ENCODE assay signal across 8 cellular contexts in the genomic region with DNA sequence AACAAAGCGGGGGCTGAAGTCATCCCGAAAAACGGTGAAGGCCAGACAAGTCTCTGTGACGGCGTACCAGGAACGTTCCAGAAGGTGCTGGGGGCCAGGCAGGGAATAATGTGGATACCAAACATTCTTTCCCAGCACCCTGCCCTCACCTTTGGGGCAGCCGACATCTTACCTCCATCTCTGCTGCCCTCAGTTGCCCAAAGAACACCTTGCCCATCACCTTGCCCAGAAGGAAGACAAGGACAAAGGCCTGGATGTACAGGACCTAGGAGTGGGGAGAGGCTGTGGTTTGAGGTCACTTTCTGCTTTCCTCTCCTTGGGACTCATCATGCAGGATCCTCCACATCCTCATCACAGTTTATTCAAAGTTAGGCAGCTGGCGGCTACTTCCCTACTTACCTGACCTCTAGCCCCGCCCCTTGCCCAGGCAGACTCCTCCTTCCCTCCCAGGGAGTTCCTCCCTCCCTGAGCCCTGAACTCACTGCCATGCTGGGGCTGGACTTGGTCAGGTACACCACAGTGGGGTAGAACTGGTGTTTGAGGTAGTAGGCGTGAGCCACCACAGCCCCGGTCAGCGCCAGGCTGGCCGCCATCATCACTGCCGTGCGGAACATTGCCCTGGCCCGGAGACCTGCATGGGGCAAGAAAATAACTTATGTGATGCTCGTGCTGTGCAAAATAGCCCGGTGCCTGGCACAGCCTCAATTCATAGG. TPM values are rescaled to one million over a fixed set of nuclear protein-coding genes. Genes with fewer than 3 reads are reported as not detected.
DNase-seq lines count a peak whose midpoint lies in the region; ATAC-seq and TF ChIP-seq lines count a peak whose summit lies in the region.

No MANE protein-coding gene starts in this region.

- no peak for ATAC-seq in HG02870 (IDR thresholded peaks at IDR 0.05; ENCODE audit: unreplicated experiment)
- no peak for ATAC-seq in GM18909 (IDR thresholded peaks at IDR 0.05; ENCODE audit: poor library complexity, unreplicated experiment)

- intact Hi-C loops in prostate gland (cut with DNase I), result no loop called here

- H3K9me3 ChIP-seq in MM.1S (replicated peaks; ENCODE audit: insufficient read depth, low read length), result no peaks in the 10 kb centered on the region
- H3K9me3 ChIP-seq in prostate gland, result no peaks in the 10 kb centered on the region

- H3K27me3 Mint-ChIP-seq in activated T-cell treated with anti-CD3 and anti-CD28 coated beads, Interleukin-2, amount 50 U/mL, for 24 hours, result no peaks in the 10 kb centered on the region

- peaks cover 15% of the 10 kb centered on the region for H3K36me3 ChIP-seq in MM.1S (replicated peaks; ENCODE audit: insufficient read depth, low read length)
- H3K36me3 ChIP-seq in prostate gland, result peaks cover 21 to 28% of the 10 kb centered on the region in 2 donors

- peak overlapping the region; percentile 97 for H3K27ac ChIP-seq in MM.1S (ENCODE audit: low read length)
- peak overlapping the region; percentile 98 for H3K27ac ChIP-seq in prostate gland

- H3F3A ChIP-seq in MM.1S (ENCODE audit: insufficient read depth, low read length), result peaks cover 48% of the 10 kb centered on the region

- H3K9ac ChIP-seq in MM.1S (ENCODE audit: low read length), result peak overlapping the region; percentile 99

- peak overlapping the region; percentile 99 for H3K27ac Mint-ChIP-seq in activated T-cell treated with anti-CD3 and anti-CD28 coated beads, Interleukin-2, amount 50 U/mL, for 24 hours

- DNase-seq in MM.1S (peak; percentile 89), germinal center (ENCODE audit: low spot score) (peak; percentile 84), prostate gland (ENCODE audit: low spot score) (no peak), cerebellar cortex (ENCODE audit: low spot score) (no peak)
- peak; percentile 73 for DNase-seq in activated T-cell treated with anti-CD3 and anti-CD28 coated beads, Interleukin-2, amount 50 U/mL, for 24 hours

- WGBS in prostate gland, result 34% methylated on average over 18 of the region's 18 CpGs

- H3K4me1 ChIP-seq in MM.1S (ENCODE audit: low read length), result peaks cover 15% of the 10 kb centered on the region
- peaks cover 7% of the 10 kb centered on the region for H3K4me1 ChIP-seq in prostate gland (replicated peaks)

- H3K4me1 Mint-ChIP-seq in activated T-cell treated with anti-CD3 and anti-CD28 coated beads, Interleukin-2, amount 50 U/mL, for 24 hours (ENCODE audit: low read depth), result peaks cover 33% of the 10 kb centered on the region

- no peaks in the 10 kb centered on the region for H4K20me1 ChIP-seq in MM.1S (ENCODE audit: insufficient read depth, low read length)

- H3K36me3 Mint-ChIP-seq in activated T-cell treated with anti-CD3 and anti-CD28 coated beads, Interleukin-2, amount 50 U/mL, for 24 hours (ENCODE audit: low read depth), result peaks cover 73% of the 10 kb centered on the region

- peaks cover 65% of the 10 kb centered on the region for H3K79me2 ChIP-seq in MM.1S (ENCODE audit: low read length)

- no peaks in the 10 kb centered on the region for H3K9me2 ChIP-seq in MM.1S (replicated peaks; ENCODE audit: insufficient read depth, low read length)

- H2AFZ ChIP-seq in MM.1S (ENCODE audit: low read length), result no peak overlapping the region

- no peak for TF ChIP-seq CTCF in MM.1S (IDR thresholded peaks at IDR 0.05; ENCODE audit: low read length)
- TF ChIP-seq CTCF in prostate gland (IDR thresholded peaks at IDR 0.05), result no peak

- H3K4me3 ChIP-seq in MM.1S (ENCODE audit: low read length), result peak overlapping the region; percentile 95
- H3K4me3 ChIP-seq in prostate gland, result peak overlapping the region; percentile 55 to 64

- H3K4me3 Mint-ChIP-seq in activated T-cell treated with anti-CD3 and anti-CD28 coated beads, Interleukin-2, amount 50 U/mL, for 24 hours, result peak overlapping the region; percentile 97

- TF ChIP-seq POLR2A in GM10847 (IDR thresholded peaks at IDR 0.05; ENCODE audit: extremely low read depth, insufficient read length) (peak; percentile 42), prostate gland (IDR thresholded peaks at IDR 0.05) (peak; percentile 30)

- H3K27me3 ChIP-seq in MM.1S (replicated peaks; ENCODE audit: insufficient read depth, low read length) (no peaks in the 10 kb centered on the region), prostate gland (replicated peaks; ENCODE audit: insufficient read depth) (no peaks in the 10 kb centered on the region)

- peak overlapping the region; percentile 90 for H3K4me2 ChIP-seq in MM.1S (ENCODE audit: low read depth, low read length)

- H3K9me3 Mint-ChIP-seq in activated T-cell treated with anti-CD3 and anti-CD28 coated beads, Interleukin-2, amount 50 U/mL, for 24 hours, result no peaks in the 10 kb centered on the region

RNA-seq across cellular contexts. Expression of gene SYVN1, which starts 1.2 kb away (rescaled TPM):
- total RNA-seq in prostate gland, result 100 to 1,000 TPM in 1 of 2 donors, 10 to 100 TPM in 1; 89.7 to 108 TPM

RNA-seq across cellular contexts. Expression of gene MRPL49, which starts 11.0 kb away (rescaled TPM):
- total RNA-seq in prostate gland, result 100 to 1,000 TPM in 1 of 2 donors, 10 to 100 TPM in 1; 99.9 to 113 TPM

RNA-seq across cellular contexts. Expression of gene FAU, which starts 11.2 kb away (rescaled TPM):
- 100 to 1,000 TPM; 654 to 691 TPM for total RNA-seq in prostate gland

RNA-seq across cellular contexts. Expression of gene ZNHIT2, which starts 15.6 kb away (rescaled TPM):
- 10 to 100 TPM; 32.7 to 37.8 TPM for total RNA-seq in prostate gland

RNA-seq across cellular contexts. Expression of gene TM7SF2, which starts 21.5 kb away (rescaled TPM):
- total RNA-seq in prostate gland, result 100 to 1,000 TPM in 1 of 2 donors, 10 to 100 TPM in 1; 73.9 to 185 TPM

Comparison
In these comparisons a context has a peak if more than half of its experiments do, and no peak if none do; other contexts are left out.
1. DNase-seq: peak in MM.1S (single experiment), activated T-cell treated with anti-CD3 and anti-CD28 coated beads, Interleukin-2, amount 50 U/mL, for 24 hours (single experiment) and germinal center (single experiment); none in prostate gland (single experiment) and cerebellar cortex (single experiment).